ENCODE assay signal across 1 cellular context in the genomic region with DNA sequence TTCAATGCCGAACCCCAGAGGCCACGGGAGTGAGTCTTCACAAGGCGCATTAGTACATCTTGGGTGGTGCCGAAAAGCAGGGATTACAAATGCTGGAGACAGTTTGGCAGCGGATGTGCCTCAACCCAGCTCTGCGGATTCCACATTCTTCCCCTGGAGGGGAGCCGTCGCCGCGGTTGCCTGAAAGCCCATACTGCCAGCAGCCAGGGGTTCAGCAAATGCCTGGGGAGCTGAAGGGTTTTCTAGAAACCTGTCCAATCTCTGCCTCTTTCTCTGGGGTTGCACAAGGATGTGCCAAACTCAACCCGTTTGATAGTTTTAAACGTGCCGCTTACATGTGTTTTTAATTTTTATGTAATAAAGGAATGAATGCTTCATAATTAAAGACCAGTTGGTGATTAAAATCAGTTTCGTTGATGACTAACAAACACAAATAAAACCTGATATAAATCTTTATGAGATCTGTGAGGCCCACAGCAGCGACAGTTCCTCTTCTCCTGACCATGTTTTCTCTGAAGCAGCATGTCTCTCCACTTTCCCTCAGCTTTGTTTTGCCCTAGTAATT.
TF ChIP-seq lines count a peak whose summit lies in the region.

No MANE protein-coding gene starts in this region.

TF ChIP-seq in H1, 55 proteins besides CTCF, POLR2A, EP300 and RAD21 (continued from another document):
- TF ChIP-seq SP1 (IDR thresholded peaks at IDR 0.05; ENCODE audit: low read depth, low read length) (0 out of 2 replicates have a peak, but pooled peaks have one; percentile 55), SAP30 (IDR thresholded peaks at IDR 0.05; ENCODE audit: insufficient read depth, insufficient replicate concordance, low read length) (no peak), TBP (IDR thresholded peaks at IDR 0.05; ENCODE audit: low read depth, low read length) (no peak), RXRA (IDR thresholded peaks at IDR 0.05; ENCODE audit: insufficient read depth, low read depth, low read length) (no peak), CHD2 (IDR thresholded peaks at IDR 0.05; ENCODE audit: low read length) (0 out of 2 replicates have a peak, but pooled peaks have one; percentile 37), HDAC6 (IDR thresholded peaks at IDR 0.05; ENCODE audit: low read depth, low read length) (no peak), CHD1 (IDR thresholded peaks at IDR 0.05; ENCODE audit: low read depth, low read length) (no peak), KDM1A (IDR thresholded peaks at IDR 0.05; ENCODE audit: borderline replicate concordance, low read length) (no peak), EGR1 (IDR thresholded peaks at IDR 0.05; ENCODE audit: borderline replicate concordance, low read depth, low read length) (no peak), ZNF274 (IDR thresholded peaks at IDR 0.05; ENCODE audit: borderline replicate concordance, extremely low read depth, low read length) (no peak), KDM4A (IDR thresholded peaks at IDR 0.05; ENCODE audit: low read depth, low read length, severe bottlenecking) (no peak), CREB1 (IDR thresholded peaks at IDR 0.05) (no peak), KDM5A (IDR thresholded peaks at IDR 0.05; ENCODE audit: low read length) (no peak), RBBP5 (IDR thresholded peaks at IDR 0.05; ENCODE audit: borderline replicate concordance, low read depth, low read length) (no peak), MAFK (IDR thresholded peaks at IDR 0.05; ENCODE audit: low read depth, low read length) (no peak), TAF7 (optimal IDR thresholded peaks at IDR 0.05; ENCODE audit: borderline replicate concordance, low read depth, low read length) (no peak), BACH1 (IDR thresholded peaks at IDR 0.05; ENCODE audit: low read length) (no peak), TAF1 (IDR thresholded peaks at IDR 0.05; ENCODE audit: low read depth, low read length) (0 out of 2 replicates have a peak, but pooled peaks have one; percentile 33), NANOG (IDR thresholded peaks at IDR 0.05; ENCODE audit: insufficient read depth, low read depth, low read length, poor library complexity, severe bottlenecking) (no peak), SIX5 (IDR thresholded peaks at IDR 0.05; ENCODE audit: low read depth, low read length) (no peak), PHF8 (conservative IDR thresholded peaks at IDR 0.05; ENCODE audit: low read depth, low read length) (no peak), TCF12 (IDR thresholded peaks at IDR 0.05; ENCODE audit: low read depth, low read length) (no peak), HDAC2 (IDR thresholded peaks at IDR 0.05; ENCODE audit: borderline replicate concordance in 1 of 2, low read depth in 2 of 2, low read length in 2 of 2) (peak in 1 of 2 experiments; percentile 66; a peak in 1 of 4 replicates), POLR2AphosphoS5 (IDR thresholded peaks at IDR 0.05; ENCODE audit: low read depth, low read length) (no peak), SP4 (IDR thresholded peaks at IDR 0.05; ENCODE audit: low read length) (no peak)
- TF ChIP-seq, protein P1, sequence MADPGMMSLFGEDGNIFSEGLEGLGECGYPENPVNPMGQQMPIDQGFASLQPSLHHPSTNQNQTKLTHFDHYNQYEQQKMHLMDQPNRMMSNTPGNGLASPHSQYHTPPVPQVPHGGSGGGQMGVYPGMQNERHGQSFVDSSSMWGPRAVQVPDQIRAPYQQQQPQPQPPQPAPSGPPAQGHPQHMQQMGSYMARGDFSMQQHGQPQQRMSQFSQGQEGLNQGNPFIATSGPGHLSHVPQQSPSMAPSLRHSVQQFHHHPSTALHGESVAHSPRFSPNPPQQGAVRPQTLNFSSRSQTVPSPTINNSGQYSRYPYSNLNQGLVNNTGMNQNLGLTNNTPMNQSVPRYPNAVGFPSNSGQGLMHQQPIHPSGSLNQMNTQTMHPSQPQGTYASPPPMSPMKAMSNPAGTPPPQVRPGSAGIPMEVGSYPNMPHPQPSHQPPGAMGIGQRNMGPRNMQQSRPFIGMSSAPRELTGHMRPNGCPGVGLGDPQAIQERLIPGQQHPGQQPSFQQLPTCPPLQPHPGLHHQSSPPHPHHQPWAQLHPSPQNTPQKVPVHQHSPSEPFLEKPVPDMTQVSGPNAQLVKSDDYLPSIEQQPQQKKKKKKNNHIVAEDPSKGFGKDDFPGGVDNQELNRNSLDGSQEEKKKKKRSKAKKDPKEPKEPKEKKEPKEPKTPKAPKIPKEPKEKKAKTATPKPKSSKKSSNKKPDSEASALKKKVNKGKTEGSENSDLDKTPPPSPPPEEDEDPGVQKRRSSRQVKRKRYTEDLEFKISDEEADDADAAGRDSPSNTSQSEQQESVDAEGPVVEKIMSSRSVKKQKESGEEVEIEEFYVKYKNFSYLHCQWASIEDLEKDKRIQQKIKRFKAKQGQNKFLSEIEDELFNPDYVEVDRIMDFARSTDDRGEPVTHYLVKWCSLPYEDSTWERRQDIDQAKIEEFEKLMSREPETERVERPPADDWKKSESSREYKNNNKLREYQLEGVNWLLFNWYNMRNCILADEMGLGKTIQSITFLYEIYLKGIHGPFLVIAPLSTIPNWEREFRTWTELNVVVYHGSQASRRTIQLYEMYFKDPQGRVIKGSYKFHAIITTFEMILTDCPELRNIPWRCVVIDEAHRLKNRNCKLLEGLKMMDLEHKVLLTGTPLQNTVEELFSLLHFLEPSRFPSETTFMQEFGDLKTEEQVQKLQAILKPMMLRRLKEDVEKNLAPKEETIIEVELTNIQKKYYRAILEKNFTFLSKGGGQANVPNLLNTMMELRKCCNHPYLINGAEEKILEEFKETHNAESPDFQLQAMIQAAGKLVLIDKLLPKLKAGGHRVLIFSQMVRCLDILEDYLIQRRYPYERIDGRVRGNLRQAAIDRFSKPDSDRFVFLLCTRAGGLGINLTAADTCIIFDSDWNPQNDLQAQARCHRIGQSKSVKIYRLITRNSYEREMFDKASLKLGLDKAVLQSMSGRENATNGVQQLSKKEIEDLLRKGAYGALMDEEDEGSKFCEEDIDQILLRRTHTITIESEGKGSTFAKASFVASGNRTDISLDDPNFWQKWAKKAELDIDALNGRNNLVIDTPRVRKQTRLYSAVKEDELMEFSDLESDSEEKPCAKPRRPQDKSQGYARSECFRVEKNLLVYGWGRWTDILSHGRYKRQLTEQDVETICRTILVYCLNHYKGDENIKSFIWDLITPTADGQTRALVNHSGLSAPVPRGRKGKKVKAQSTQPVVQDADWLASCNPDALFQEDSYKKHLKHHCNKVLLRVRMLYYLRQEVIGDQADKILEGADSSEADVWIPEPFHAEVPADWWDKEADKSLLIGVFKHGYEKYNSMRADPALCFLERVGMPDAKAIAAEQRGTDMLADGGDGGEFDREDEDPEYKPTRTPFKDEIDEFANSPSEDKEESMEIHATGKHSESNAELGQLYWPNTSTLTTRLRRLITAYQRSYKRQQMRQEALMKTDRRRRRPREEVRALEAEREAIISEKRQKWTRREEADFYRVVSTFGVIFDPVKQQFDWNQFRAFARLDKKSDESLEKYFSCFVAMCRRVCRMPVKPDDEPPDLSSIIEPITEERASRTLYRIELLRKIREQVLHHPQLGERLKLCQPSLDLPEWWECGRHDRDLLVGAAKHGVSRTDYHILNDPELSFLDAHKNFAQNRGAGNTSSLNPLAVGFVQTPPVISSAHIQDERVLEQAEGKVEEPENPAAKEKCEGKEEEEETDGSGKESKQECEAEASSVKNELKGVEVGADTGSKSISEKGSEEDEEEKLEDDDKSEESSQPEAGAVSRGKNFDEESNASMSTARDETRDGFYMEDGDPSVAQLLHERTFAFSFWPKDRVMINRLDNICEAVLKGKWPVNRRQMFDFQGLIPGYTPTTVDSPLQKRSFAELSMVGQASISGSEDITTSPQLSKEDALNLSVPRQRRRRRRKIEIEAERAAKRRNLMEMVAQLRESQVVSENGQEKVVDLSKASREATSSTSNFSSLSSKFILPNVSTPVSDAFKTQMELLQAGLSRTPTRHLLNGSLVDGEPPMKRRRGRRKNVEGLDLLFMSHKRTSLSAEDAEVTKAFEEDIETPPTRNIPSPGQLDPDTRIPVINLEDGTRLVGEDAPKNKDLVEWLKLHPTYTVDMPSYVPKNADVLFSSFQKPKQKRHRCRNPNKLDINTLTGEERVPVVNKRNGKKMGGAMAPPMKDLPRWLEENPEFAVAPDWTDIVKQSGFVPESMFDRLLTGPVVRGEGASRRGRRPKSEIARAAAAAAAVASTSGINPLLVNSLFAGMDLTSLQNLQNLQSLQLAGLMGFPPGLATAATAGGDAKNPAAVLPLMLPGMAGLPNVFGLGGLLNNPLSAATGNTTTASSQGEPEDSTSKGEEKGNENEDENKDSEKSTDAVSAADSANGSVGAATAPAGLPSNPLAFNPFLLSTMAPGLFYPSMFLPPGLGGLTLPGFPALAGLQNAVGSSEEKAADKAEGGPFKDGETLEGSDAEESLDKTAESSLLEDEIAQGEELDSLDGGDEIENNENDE (IDR thresholded peaks at IDR 0.05; ENCODE audit: insufficient replicate concordance, low read length) = no peak
- TF ChIP-seq, protein P2, sequence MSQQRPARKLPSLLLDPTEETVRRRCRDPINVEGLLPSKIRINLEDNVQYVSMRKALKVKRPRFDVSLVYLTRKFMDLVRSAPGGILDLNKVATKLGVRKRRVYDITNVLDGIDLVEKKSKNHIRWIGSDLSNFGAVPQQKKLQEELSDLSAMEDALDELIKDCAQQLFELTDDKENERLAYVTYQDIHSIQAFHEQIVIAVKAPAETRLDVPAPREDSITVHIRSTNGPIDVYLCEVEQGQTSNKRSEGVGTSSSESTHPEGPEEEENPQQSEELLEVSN (IDR thresholded peaks at IDR 0.05) = no peak
- TF ChIP-seq, protein P3, sequence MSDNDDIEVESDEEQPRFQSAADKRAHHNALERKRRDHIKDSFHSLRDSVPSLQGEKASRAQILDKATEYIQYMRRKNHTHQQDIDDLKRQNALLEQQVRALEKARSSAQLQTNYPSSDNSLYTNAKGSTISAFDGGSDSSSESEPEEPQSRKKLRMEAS (IDR thresholded peaks at IDR 0.05) = no peak
